Comparison of ENCODE assay signal across 1 cellular context in genomic region chr5:73625905-73626811, GRCh38.
TF ChIP-seq lines count a peak whose summit lies in the region.

Gene ARHGEF28 (plus strand): TSS chr5:73626196. CDS start chr5:73684852, 58,656 bp downstream.

TF ChIP-seq in HepG2, 621 proteins besides CTCF, POLR2A, EP300 and RAD21 (continued from another document and continues in another):
- TF ChIP-seq ZBTB1 (CRISPR knock-in tag; IDR thresholded peaks at IDR 0.05; ENCODE audit: borderline replicate concordance): no peak
- TF ChIP-seq ZNF142 (CRISPR knock-in tag; IDR thresholded peaks at IDR 0.05): peak; percentile 26; the same call in 1 of the 2 replicates
- no peak for TF ChIP-seq THAP7 (CRISPR knock-in tag; IDR thresholded peaks at IDR 0.05)
- peak; percentile 15; the same call in 1 of the 2 replicates for TF ChIP-seq ZNF331 (CRISPR knock-in tag; IDR thresholded peaks at IDR 0.05)
- TF ChIP-seq BRCA1 (CRISPR knock-in tag; IDR thresholded peaks at IDR 0.05): no peak
- TF ChIP-seq ASH2L (IDR thresholded peaks at IDR 0.05; ENCODE audit: insufficient read length, low read depth, low read length): peak; percentile 83
- TF ChIP-seq PCBP1 (IDR thresholded peaks at IDR 0.05; ENCODE audit: borderline replicate concordance, low read depth, low read length): no peak
- TF ChIP-seq ZNF275 (CRISPR knock-in tag; IDR thresholded peaks at IDR 0.05; ENCODE audit: borderline replicate concordance): no peak; the same call in 1 of the 2 replicates
- no peak for TF ChIP-seq ARID2 (CRISPR knock-in tag; IDR thresholded peaks at IDR 0.05; ENCODE audit: borderline replicate concordance)
- no peak for TF ChIP-seq BRF2 (CRISPR knock-in tag; IDR thresholded peaks at IDR 0.05)
- TF ChIP-seq ZNF124 (CRISPR knock-in tag; IDR thresholded peaks at IDR 0.05): 0 out of 2 replicates have a peak, but pooled peaks have one; percentile 12
- no peak for TF ChIP-seq NFE2L1 (CRISPR knock-in tag; IDR thresholded peaks at IDR 0.05; ENCODE audit: borderline replicate concordance)
- no peak for TF ChIP-seq ZNF256 (CRISPR knock-in tag; conservative IDR thresholded peaks at IDR 0.05)
- TF ChIP-seq RNF219 (CRISPR knock-in tag; IDR thresholded peaks at IDR 0.05): no peak
- TF ChIP-seq ZBTB34 (CRISPR knock-in tag; IDR thresholded peaks at IDR 0.05): 0 out of 2 replicates have a peak, but pooled peaks have one; percentile 60
- no peak for TF ChIP-seq PCBP2 (optimal IDR thresholded peaks at IDR 0.05; ENCODE audit: low read depth, low read length, poor library complexity, severe bottlenecking)
- TF ChIP-seq PHF5A (CRISPR knock-in tag; IDR thresholded peaks at IDR 0.05; ENCODE audit: low read depth, unreplicated experiment): no peak
- TF ChIP-seq RFXAP (CRISPR knock-in tag; IDR thresholded peaks at IDR 0.05; ENCODE audit: borderline replicate concordance): no peak
- no peak for TF ChIP-seq MAFK (conservative IDR thresholded peaks at IDR 0.05 in 1 of 2, IDR thresholded peaks at IDR 0.05 in 1 of 2; ENCODE audit: low read length in 2 of 2)
- no peak for TF ChIP-seq ZNF18 (CRISPR knock-in tag; IDR thresholded peaks at IDR 0.05; ENCODE audit: insufficient replicate concordance)
- TF ChIP-seq MXD3 (CRISPR knock-in tag; IDR thresholded peaks at IDR 0.05): peak; percentile 53; the same call in 1 of the 2 replicates
- TF ChIP-seq ZNF382 (CRISPR knock-in tag; IDR thresholded peaks at IDR 0.05; ENCODE audit: borderline replicate concordance): no peak
- no peak for TF ChIP-seq ZBTB20 (CRISPR knock-in tag; IDR thresholded peaks at IDR 0.05; ENCODE audit: borderline replicate concordance, low read depth)
- no peak for TF ChIP-seq MBD4 (IDR thresholded peaks at IDR 0.05; ENCODE audit: borderline replicate concordance, low read length)
- TF ChIP-seq KAT8 (CRISPR knock-in tag; IDR thresholded peaks at IDR 0.05): no peak
- TF ChIP-seq HNRNPUL1 (IDR thresholded peaks at IDR 0.05; ENCODE audit: low read depth, low read length): no peak
- TF ChIP-seq PITX1 (CRISPR knock-in tag; IDR thresholded peaks at IDR 0.05): no peak
- no peak for TF ChIP-seq ZNF781 (CRISPR knock-in tag; IDR thresholded peaks at IDR 0.05; ENCODE audit: borderline replicate concordance, not compliant biosample characterization)
- TF ChIP-seq SMYD3 (CRISPR knock-in tag; IDR thresholded peaks at IDR 0.05): no peak
- peak; percentile 64 for TF ChIP-seq POGK (CRISPR knock-in tag; conservative IDR thresholded peaks at IDR 0.05)
- TF ChIP-seq ZNF558 (CRISPR knock-in tag; IDR thresholded peaks at IDR 0.05; ENCODE audit: borderline replicate concordance): no peak
- TF ChIP-seq MATR3 (CRISPR knock-in tag; IDR thresholded peaks at IDR 0.05): no peak
- TF ChIP-seq RARA (CRISPR knock-in tag; IDR thresholded peaks at IDR 0.05): 0 out of 2 replicates have a peak, but pooled peaks have one; percentile 19
- TF ChIP-seq FUBP1 (CRISPR knock-in tag; IDR thresholded peaks at IDR 0.05; ENCODE audit: borderline replicate concordance): no peak
- 0 out of 2 replicates have a peak, but pooled peaks have one; percentile 22 for TF ChIP-seq ZNF292 (CRISPR knock-in tag; IDR thresholded peaks at IDR 0.05; ENCODE audit: borderline replicate concordance, low read depth)
- no peak; the same call in 1 of the 2 replicates for TF ChIP-seq HDAC1 (CRISPR knock-in tag; IDR thresholded peaks at IDR 0.05)
- TF ChIP-seq ZFP82 (CRISPR knock-in tag; IDR thresholded peaks at IDR 0.05; ENCODE audit: borderline replicate concordance): no peak
- no peak for TF ChIP-seq CHD4 (IDR thresholded peaks at IDR 0.05; ENCODE audit: borderline replicate concordance, low read length)
- no peak for TF ChIP-seq WIZ (CRISPR knock-in tag; IDR thresholded peaks at IDR 0.05)
- 0 out of 2 replicates have a peak, but pooled peaks have one; percentile 35 for TF ChIP-seq RXRA (CRISPR knock-in tag; IDR thresholded peaks at IDR 0.05)
- TF ChIP-seq GATA4 (IDR thresholded peaks at IDR 0.05; ENCODE audit: borderline replicate concordance, low read depth): no peak
- peak; percentile 5; the same call in 1 of the 2 replicates for TF ChIP-seq POGZ (CRISPR knock-in tag; IDR thresholded peaks at IDR 0.05)
- no peak for TF ChIP-seq ZNF432 (CRISPR knock-in tag; IDR thresholded peaks at IDR 0.05; ENCODE audit: borderline replicate concordance)
- TF ChIP-seq ZSCAN31 (CRISPR knock-in tag; IDR thresholded peaks at IDR 0.05; ENCODE audit: low read depth): no peak
- no peak for TF ChIP-seq CREB1 (IDR thresholded peaks at IDR 0.05)
- no peak for TF ChIP-seq CREB1 (CRISPR knock-in tag; IDR thresholded peaks at IDR 0.05)
